Comparison of ENCODE assay signal across 8 cellular contexts in genomic region chr11:61834278-61835004, GRCh38. TPM values are rescaled to one million over a fixed set of nuclear protein-coding genes. Genes with fewer than 3 reads are reported as not detected.
DNase-seq lines count a peak whose midpoint lies in the region; ATAC-seq and TF ChIP-seq lines count a peak whose summit lies in the region.

No MANE protein-coding gene starts in this region.

- H3K27ac Mint-ChIP-seq in CD4-positive, alpha-beta T cell = peak overlapping the region; percentile 22

- 20 to 31% (median 25%) methylated on average over 10 to 12 of the region's 12 CpGs for WGBS in adrenal gland, 4 donors
- whole genome bisulfite sequencing in iPS DF 6.9 (ENCODE audit: insufficient coverage, insufficient read length) = no CpG with 5 or more reads among the region's 12 CpGs

- peak; percentile 76 for ATAC-seq in CD4-positive, alpha-beta T cell (ENCODE audit: poor library complexity)
- ATAC-seq in GM19023 (IDR thresholded peaks at IDR 0.05; ENCODE audit: unreplicated experiment) = peak; percentile 94
- ATAC-seq in HG03097 (IDR thresholded peaks at IDR 0.05; ENCODE audit: low FRiP score, unreplicated experiment) = peak; percentile 71

- H3K36me3 Mint-ChIP-seq in CD4-positive, alpha-beta T cell (ENCODE audit: low read depth) = no peaks in the 10 kb centered on the region

- H3K27me3 ChIP-seq in CD4-positive, alpha-beta T cell (ENCODE audit: control insufficient read depth, insufficient read depth, low read length) = peaks cover 8% of the 10 kb centered on the region
- no peaks in the 10 kb centered on the region for H3K27me3 ChIP-seq in adrenal gland
- H3K27me3 ChIP-seq in iPS DF 6.9 (ENCODE audit: control insufficient read depth, insufficient read depth, low read length) = no peaks in the 10 kb centered on the region

- no peak overlapping the region for H3K27ac ChIP-seq in CD4-positive, alpha-beta T cell (ENCODE audit: low read depth, low read length)
- H3K27ac ChIP-seq in adrenal gland (peak overlapping the region; percentile 53 to 98 (median 92)), iPS DF 6.9 (ENCODE audit: low read length) (peak overlapping the region; percentile 44)

- no peak for TF ChIP-seq CTCF in CD4-positive, alpha-beta T cell (IDR thresholded peaks at IDR 0.05)
- TF ChIP-seq CTCF in adrenal gland (IDR thresholded peaks at IDR 0.05) = peak in 1 of 6 experiments; percentile 1

- H3K9me3 ChIP-seq in CD4-positive, alpha-beta T cell (ENCODE audit: control insufficient read depth, low read length) = no peaks in the 10 kb centered on the region
- H3K9me3 ChIP-seq in adrenal gland (replicated peaks in 1 of 3) (no peaks in the 10 kb centered on the region), iPS DF 6.9 (ENCODE audit: control insufficient read depth, insufficient read depth, low read length) (no peaks in the 10 kb centered on the region)

- peak in 1 of 2 donors; percentile 33 for TF ChIP-seq POLR2A in adrenal gland (IDR thresholded peaks at IDR 0.05)

- H3K4me3 ChIP-seq in adrenal gland (peak overlapping the region in 1 of 4 donors; percentile 7), iPS DF 6.9 (ENCODE audit: low read length) (no peak overlapping the region)

- H3K36me3 ChIP-seq in adrenal gland (replicated peaks in 1 of 2) = peaks cover 0 to 18% of the 10 kb centered on the region in 2 donors
- H3K36me3 ChIP-seq in iPS DF 6.9 (ENCODE audit: control insufficient read depth, insufficient read depth, low read length) = peaks cover 16% of the 10 kb centered on the region

- intact Hi-C loops in CD4-positive, alpha-beta T cell (cut with DNase I, micrococcal nuclease) = no loop called here
- intact Hi-C loops in adrenal gland (cut with DNase I) = no loop called here

- H3K4me1 Mint-ChIP-seq in CD4-positive, alpha-beta T cell (ENCODE audit: low read depth) = peaks cover 22% of the 10 kb centered on the region

- H3K9me3 Mint-ChIP-seq in CD4-positive, alpha-beta T cell = no peaks in the 10 kb centered on the region

- CTCF ChIA-PET in CD4-positive, alpha-beta T cell (lab: Charles Lee) = no interaction called here

- H3K4me1 ChIP-seq in adrenal gland (replicated peaks in 1 of 2) (peaks cover 32 to 68% of the 10 kb centered on the region in 2 donors), iPS DF 6.9 (ENCODE audit: control insufficient read depth, insufficient read depth, low read length) (peaks cover 13% of the 10 kb centered on the region)

- POLR2A ChIA-PET in CD4-positive, alpha-beta T cell (lab: Charles Lee) = interaction anchor here (0.5 to 0.7 kb wide), 2 partner anchors 43 to 237 kb away, joined by 3 read pairs; partner anchors contain the start of gene TMEM258

- DNase-seq in CD4-positive, alpha-beta T cell = peak in 4 of 10 experiments; percentile 13 to 43 (median 30)
- DNase-seq in NOMO-1 treated with dmso at 0.1 percent for 144 hours (lab: John Stamatoyannopoulos, UW; ENCODE audit: unreplicated experiment) (peak; percentile 72), adrenal gland (peak; percentile 84 to 96 (median 94)), iPS DF 6.9 (ENCODE audit: low read depth, low spot score) (no peak), HuH-7 (ENCODE audit: low spot score) (no peak)
- peak; percentile 12 to 31 for DNase-seq in stimulated activated CD4-positive, alpha-beta T cell treated with anti-CD3 and anti-CD28 coated beads, Interleukin-4, amount 100 ng/mL, for 48 hours (ENCODE audit: low read depth in 2 of 2)

- no peak overlapping the region for H3K4me3 Mint-ChIP-seq in CD4-positive, alpha-beta T cell

- H3K27me3 Mint-ChIP-seq in CD4-positive, alpha-beta T cell = peaks cover 41% of the 10 kb centered on the region

RNA-seq across cellular contexts. Expression of gene FADS2, which starts 6.3 kb away (rescaled TPM):
- under 1 TPM; 0.08 to 0.33 TPM for total RNA-seq in CD4-positive, alpha-beta T cell
- 1,000 to 10,000 TPM in 2 of 8 donors, 100 to 1,000 TPM in 6; 302 to 1,301 (median 562) TPM for total RNA-seq in adrenal gland
- 1,000 to 10,000 TPM in 1 of 3 donors, 100 to 1,000 TPM in 2; 134 to 1,327 (median 153) TPM for polyA plus RNA-seq in adrenal gland

RNA-seq across cellular contexts. Expression of gene FADS1, which starts 17.6 kb away (rescaled TPM):
- under 1 TPM; 0.56 to 0.77 TPM for total RNA-seq in CD4-positive, alpha-beta T cell
- 100 to 1,000 TPM in 5 of 8 donors, 10 to 100 TPM in 3; 60.3 to 361 (median 102) TPM for total RNA-seq in adrenal gland
- 100 to 1,000 TPM in 1 of 3 donors, 10 to 100 TPM in 2; 28.3 to 410 (median 32.1) TPM for polyA plus RNA-seq in adrenal gland

RNA-seq across cellular contexts. Expression of gene FEN1, which starts 41.7 kb away (rescaled TPM):
- 1 to 10 TPM; 7.5 to 9.1 TPM for total RNA-seq in CD4-positive, alpha-beta T cell
- 10 to 100 TPM in 4 of 8 donors, 1 to 10 TPM in 4; 8.4 to 25.6 (median 10.0) TPM for total RNA-seq in adrenal gland
- polyA plus RNA-seq in adrenal gland = 10 to 100 TPM in 1 of 3 donors, 1 to 10 TPM in 2; 3.9 to 32.0 (median 4.5) TPM

RNA-seq across cellular contexts. Expression of gene TMEM258, which starts 42.0 kb away (rescaled TPM):
- total RNA-seq in CD4-positive, alpha-beta T cell = 10 to 100 TPM; 55.2 to 56.0 TPM
- total RNA-seq in adrenal gland = 100 to 1,000 TPM in 4 of 8 donors, 10 to 100 TPM in 4; 22.8 to 161 (median 116) TPM
- 100 to 1,000 TPM in 2 of 3 donors, 10 to 100 TPM in 1; 91.5 to 215 (median 137) TPM for polyA plus RNA-seq in adrenal gland

RNA-seq across cellular contexts. Expression of gene FADS3, which starts 56.9 kb away (rescaled TPM):
- 1 to 10 TPM; 6.9 TPM for total RNA-seq in CD4-positive, alpha-beta T cell
- total RNA-seq in adrenal gland = 100 to 1,000 TPM in 6 of 8 donors, 10 to 100 TPM in 2; 74.5 to 145 (median 112) TPM
- 100 to 1,000 TPM in 2 of 3 donors, 10 to 100 TPM in 1; 98.2 to 175 (median 103) TPM for polyA plus RNA-seq in adrenal gland

Comparison
In these comparisons a context has a peak if more than half of its experiments do, and no peak if none do; other contexts are left out.
1. DNase-seq: peak in NOMO-1 treated with dmso at 0.1 percent for 144 hours (single experiment), adrenal gland (7 of 7) and stimulated activated CD4-positive, alpha-beta T cell treated with anti-CD3 and anti-CD28 coated beads, Interleukin-4, amount 100 ng/mL, for 48 hours (2 of 2); none in iPS DF 6.9 (single experiment) and HuH-7 (single experiment).
2. RNA of gene FADS2, which starts 6.3 kb away (total RNA-seq): 302 to 1,301 TPM in adrenal gland; 0.08 to 0.33 TPM in CD4-positive, alpha-beta T cell; every median in the first group is over 100 times any median in the second.
3. RNA of gene FADS1, which starts 17.6 kb away (total RNA-seq): 60.3 to 361 TPM in adrenal gland; 0.56 to 0.77 TPM in CD4-positive, alpha-beta T cell; every median in the first group is over 10 times any median in the second.
4. Peak in every context shown above with its lines, with median percentiles within 50 percentile points of each other: ATAC-seq.